Comparison of ENCODE assay signal across 22 cellular contexts in the genomic region with DNA sequence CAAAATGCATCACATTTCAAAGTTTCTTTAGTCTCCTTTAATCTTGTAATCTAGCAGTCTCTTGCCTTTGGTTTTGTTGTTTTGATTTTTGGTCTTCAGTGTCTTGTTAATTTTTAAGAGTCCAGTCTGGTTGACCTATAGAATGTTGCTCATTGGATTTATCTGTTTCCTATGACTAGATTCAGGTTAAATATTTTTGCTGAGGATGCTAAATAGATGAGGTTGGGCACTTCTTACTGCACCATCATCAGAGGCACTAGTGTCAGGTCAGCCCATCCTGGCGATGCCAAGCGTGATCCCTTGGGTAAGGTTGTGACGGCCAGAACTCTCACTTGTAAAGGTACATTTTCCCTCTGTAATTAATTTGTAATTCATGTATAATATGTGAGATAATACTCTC.
DNase-seq lines count a peak whose midpoint lies in the region; ATAC-seq, FAIRE-seq and TF ChIP-seq lines count a peak whose summit lies in the region.
"Had no signal": no experiment of that assay in that cellular context is flagged by ENCODE, and none has a peak within 500 bp of the region (broad histone marks: within the 10 kb centered on the region; RNA-seq: fewer than 3 reads in every experiment).

No MANE protein-coding gene starts in this region.

- TF ChIP-seq CTCF in A549 (IDR thresholded peaks at IDR 0.05), result no peak
- TF ChIP-seq CTCF in K562 (IDR thresholded peaks at IDR 0.05 in 2 of 3, conservative IDR thresholded peaks at IDR 0.05 in 1 of 3; ENCODE audit: insufficient read depth in 2 of 3, low read depth in 1 of 3, low read length in 3 of 3), result no peak
- no peak for TF ChIP-seq CTCF in neural progenitor cell (IDR thresholded peaks at IDR 0.05)

- intact Hi-C loops in K562 (cut with micrococcal nuclease), result no loop called here

- no peak overlapping the region for H3K4me3 ChIP-seq in A549
- no peak overlapping the region for H3K4me3 ChIP-seq in K562
- no peak overlapping the region for H3K4me3 ChIP-seq in neural progenitor cell
- H3K4me3 ChIP-seq: BLaER1 treated with 17β-estradiol and CSF1 and Interleukin-3, amounts not matched to agents 10 nM and 100 nM had no signal

- no peak overlapping the region for H3K4me3 Mint-ChIP-seq in neural progenitor cell
- H3K4me3 Mint-ChIP-seq: B cell; CD4-positive, alpha-beta T cell; CD8-positive, alpha-beta T cell had no signal

- TF ChIP-seq RAD21 in A549 (conservative IDR thresholded peaks at IDR 0.05 in 1 of 2, IDR thresholded peaks at IDR 0.05 in 1 of 2) (no peak), K562 (CRISPR knock-in tag; conservative IDR thresholded peaks at IDR 0.05 in 1 of 2, IDR thresholded peaks at IDR 0.05 in 1 of 2) (no peak)

- CTCF ChIA-PET in A549 (lab: Yijun Ruan, JAX), result no interaction called here
- CTCF ChIA-PET in K562 (lab: Yijun Ruan, JAX; ENCODE audit: low intra/inter-chr PET ratio), result no interaction called here

- peaks cover 2% of the 10 kb centered on the region for H3K27me3 Mint-ChIP-seq in neural progenitor cell (ENCODE audit: insufficient read depth, low read depth)
- H3K27me3 Mint-ChIP-seq: CD4-positive, alpha-beta T cell had no signal

- H3K9me1 ChIP-seq in K562 (ENCODE audit: control insufficient read depth, insufficient read depth, low read length), result no peaks in the 10 kb centered on the region

- POLR2A ChIA-PET in A549 (lab: Yijun Ruan, JAX) (no interaction called here), K562 (lab: Yijun Ruan, JAX) (no interaction called here)

- no peak overlapping the region for H3K9ac ChIP-seq in K562 (ENCODE audit: insufficient read depth in 1 of 2, low read depth in 2 of 2, low read length in 2 of 2)
- no peak overlapping the region for H3K9ac ChIP-seq in neural progenitor cell
- H3K9ac ChIP-seq: BLaER1 treated with 17β-estradiol and CSF1 and Interleukin-3, amounts not matched to agents 10 nM and 100 nM had no signal

- H3K27ac Mint-ChIP-seq in neural progenitor cell, result peak overlapping the region; percentile 1
- H3K27ac Mint-ChIP-seq: B cell; CD4-positive, alpha-beta T cell; CD8-positive, alpha-beta T cell had no signal

- H3K9me3 ChIP-seq in A549, result no peaks in the 10 kb centered on the region
- no peaks in the 10 kb centered on the region for H3K9me3 ChIP-seq in K562 (replicated peaks; ENCODE audit: control insufficient read depth, insufficient read depth, low read depth, low read length)
- no peaks in the 10 kb centered on the region for H3K9me3 ChIP-seq in neural progenitor cell (ENCODE audit: low read depth)
- H3K9me3 ChIP-seq: BLaER1 treated with 17β-estradiol and CSF1 and Interleukin-3, amounts not matched to agents 10 nM and 100 nM; Caco-2 had no signal

- no peaks in the 10 kb centered on the region for H3K9me3 Mint-ChIP-seq in neural progenitor cell
- H3K9me3 Mint-ChIP-seq: CD4-positive, alpha-beta T cell; CD8-positive, alpha-beta T cell had no signal

- H3K4me2 ChIP-seq in A549 (no peak overlapping the region), K562 (ENCODE audit: insufficient read depth, low read length) (no peak overlapping the region), neural progenitor cell (no peak overlapping the region)
- H3K4me2 ChIP-seq: BLaER1 treated with 17β-estradiol and CSF1 and Interleukin-3, amounts not matched to agents 10 nM and 100 nM had no signal

- DNase-seq in A549 (ENCODE audit: low read depth in 1 of 2, low spot score in 1 of 2) (no peak), GM19239 (ENCODE audit: insufficient read length, low spot score) (no peak), K562 (ENCODE audit: extremely low read depth in 1 of 4, low spot score in 3 of 4) (no peak), neural progenitor cell (ENCODE audit: low spot score) (no peak), SHP77 (lab: John Stamatoyannopoulos, UW) (no peak)
- DNase-seq: 8988T; AML-193; Caco-2; Calu3; CD4-positive, alpha-beta T cell; CD8-positive, alpha-beta T cell; DMS79 treated with DMSO at 0.1 percent for 48 hours; GF-D8 had no signal

- H2AFZ ChIP-seq in K562 (ENCODE audit: low read depth, low read length), result no peak overlapping the region
- no peak overlapping the region for H2AFZ ChIP-seq in neural progenitor cell (replicated peaks)

- TF ChIP-seq EP300 in A549 (IDR thresholded peaks at IDR 0.05) (no peak), K562 (IDR thresholded peaks at IDR 0.05; ENCODE audit: low read length) (no peak)

- ATAC-seq in A549 (no peak), K562 (no peak), GM18520 (IDR thresholded peaks at IDR 0.05; ENCODE audit: unreplicated experiment) (no peak), GM19395 (IDR thresholded peaks at IDR 0.05; ENCODE audit: unreplicated experiment) (no peak)
- ATAC-seq: CD8-positive, alpha-beta T cell had no signal

- BruUV-seq in K562 (replicated peaks; lab: Mats Ljungman, UMichigan), result no TSS peak

- TF ChIP-seq POLR2A in A549 (IDR thresholded peaks at IDR 0.05; ENCODE audit: low read length) (no peak), K562 (conservative IDR thresholded peaks at IDR 0.05) (no peak)

- in situ Hi-C loops in K562 (cut with MboI), result no loop called here

- H3K36me3 ChIP-seq in K562 (ENCODE audit: control insufficient read depth, insufficient read depth, low read length), result peaks cover 4% of the 10 kb centered on the region; the same call in 1 of the 3 replicates
- H3K36me3 ChIP-seq in neural progenitor cell, result no peaks in the 10 kb centered on the region

- H3K27ac ChIP-seq in A549, result no peak overlapping the region
- no peak overlapping the region for H3K27ac ChIP-seq in K562 (ENCODE audit: extremely low read depth, low read depth, low read length)
- H3K27ac ChIP-seq in neural progenitor cell, result no peak overlapping the region
- H3K27ac ChIP-seq: BLaER1 treated with 17β-estradiol and CSF1 and Interleukin-3, amounts not matched to agents 10 nM and 100 nM; C4-2B had no signal

- FAIRE-seq in A549 (lab: Jason Lieb, UNC) (no peak), GM19239 (lab: Jason Lieb, UNC) (peak; percentile 47), K562 (lab: Jason Lieb, UNC) (no peak)
- FAIRE-seq: A204.1, D721Med, G401.6, GM12891 had no signal

- H4K20me1 ChIP-seq in K562 (replicated peaks; ENCODE audit: control insufficient read depth, insufficient read depth, low read length) (no peaks in the 10 kb centered on the region), neural progenitor cell (ENCODE audit: low read depth) (peaks cover 13% of the 10 kb centered on the region)

- H3K36me3 Mint-ChIP-seq in neural progenitor cell, result peaks cover 22% of the 10 kb centered on the region

- 100% methylated on average over 3 of the region's 3 CpGs for WGBS in A549 (ENCODE audit: missing lambda C conversion rate)
- WGBS in K562 (ENCODE audit: insufficient coverage, low coverage, missing lambda C conversion rate), result 97% methylated on average over 3 of the region's 3 CpGs

- peaks cover 46% of the 10 kb centered on the region for H3K4me1 Mint-ChIP-seq in neural progenitor cell

- H3K27me3 ChIP-seq in K562 (ENCODE audit: control insufficient read depth in 2 of 2, insufficient read depth in 2 of 2, low read length in 2 of 2) (no peaks in the 10 kb centered on the region), neural progenitor cell (no peaks in the 10 kb centered on the region)

- H3K4me1 ChIP-seq in A549 (peaks cover 4% of the 10 kb centered on the region; the same call in 1 of the 3 replicates), K562 (replicated peaks in 1 of 2; ENCODE audit: control insufficient read depth in 2 of 2, insufficient read depth in 2 of 2, low read length in 2 of 2) (peaks cover 2 to 10% of the 10 kb centered on the region in 2 experiments; a peak in 4 of 5 replicates), neural progenitor cell (peaks cover 26% of the 10 kb centered on the region)

- H3K79me2 ChIP-seq in K562 (ENCODE audit: control insufficient read depth, insufficient read depth, low read length) (no peaks in the 10 kb centered on the region), neural progenitor cell (ENCODE audit: low read depth) (no peaks in the 10 kb centered on the region)

- peaks cover 17% of the 10 kb centered on the region for H3F3A ChIP-seq in neural progenitor cell (ENCODE audit: low read depth)

TF ChIP-seq in A549, 52 proteins besides CTCF, POLR2A, EP300 and RAD21:
- TF ChIP-seq KDM5A (IDR thresholded peaks at IDR 0.05) (no peak), FOSL2 (IDR thresholded peaks at IDR 0.05) (no peak), FOSL2 (CRISPR knock-in tag; IDR thresholded peaks at IDR 0.05) (no peak), MAFK (IDR thresholded peaks at IDR 0.05; ENCODE audit: partially characterized antibody) (peak; percentile 77)
- TF ChIP-seq, protein P1, sequence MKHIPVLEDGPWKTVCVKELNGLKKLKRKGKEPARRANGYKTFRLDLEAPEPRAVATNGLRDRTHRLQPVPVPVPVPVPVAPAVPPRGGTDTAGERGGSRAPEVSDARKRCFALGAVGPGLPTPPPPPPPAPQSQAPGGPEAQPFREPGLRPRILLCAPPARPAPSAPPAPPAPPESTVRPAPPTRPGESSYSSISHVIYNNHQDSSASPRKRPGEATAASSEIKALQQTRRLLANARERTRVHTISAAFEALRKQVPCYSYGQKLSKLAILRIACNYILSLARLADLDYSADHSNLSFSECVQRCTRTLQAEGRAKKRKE (CRISPR knock-in tag; IDR thresholded peaks at IDR 0.05; ENCODE audit: low read depth), result no peak

TF ChIP-seq in K562, 482 proteins besides CTCF, POLR2A, EP300 and RAD21 (continues in another document):
- TF ChIP-seq ZNF766 (CRISPR knock-in tag; conservative IDR thresholded peaks at IDR 0.05) (no peak), MAFG (tag; conservative IDR thresholded peaks at IDR 0.05) (0 out of 2 replicates have a peak, but pooled peaks have one; percentile 22), C11orf30 (IDR thresholded peaks at IDR 0.05; ENCODE audit: low read depth) (peak; percentile 53; the same call in 1 of the 2 replicates), MAFF (IDR thresholded peaks at IDR 0.05; ENCODE audit: low read length) (peak; percentile 24; the same call in 1 of the 2 replicates)
- TF ChIP-seq, protein P2, sequence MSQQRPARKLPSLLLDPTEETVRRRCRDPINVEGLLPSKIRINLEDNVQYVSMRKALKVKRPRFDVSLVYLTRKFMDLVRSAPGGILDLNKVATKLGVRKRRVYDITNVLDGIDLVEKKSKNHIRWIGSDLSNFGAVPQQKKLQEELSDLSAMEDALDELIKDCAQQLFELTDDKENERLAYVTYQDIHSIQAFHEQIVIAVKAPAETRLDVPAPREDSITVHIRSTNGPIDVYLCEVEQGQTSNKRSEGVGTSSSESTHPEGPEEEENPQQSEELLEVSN (IDR thresholded peaks at IDR 0.05; ENCODE audit: borderline replicate concordance in 1 of 2, extremely low read depth in 1 of 2, insufficient read depth in 1 of 2, insufficient read length in 1 of 2, low read depth in 1 of 2, low read length in 1 of 2, poor library complexity in 1 of 2, severe bottlenecking in 1 of 2), result no peak
